ENCODE assay signal across 22 cellular contexts in genomic region chr21:40923914-40924313, GRCh38.
DNase-seq lines count a peak whose midpoint lies in the region; ATAC-seq, FAIRE-seq and TF ChIP-seq lines count a peak whose summit lies in the region.
"Had no signal": no experiment of that assay in that cellular context is flagged by ENCODE, and none has a peak within 500 bp of the region (broad histone marks: within the 10 kb centered on the region; RNA-seq: fewer than 3 reads in every experiment).

No MANE protein-coding gene starts in this region.

- peak overlapping the region; percentile 6; the same call in 1 of the 2 replicates for H2BK15ac ChIP-seq in H1 (ENCODE audit: low read length)

- H3K79me2 ChIP-seq in GM23338 (replicated peaks; ENCODE audit: insufficient read depth), result no peaks in the 10 kb centered on the region
- no peaks in the 10 kb centered on the region for H3K79me2 ChIP-seq in H1 (ENCODE audit: control insufficient read depth in 1 of 2, insufficient read depth in 2 of 2, low read length in 2 of 2)

- H3K4ac ChIP-seq in H1 (replicated peaks; ENCODE audit: insufficient read length, low read depth, low read length), result no peak overlapping the region

- H3K9me3 Mint-ChIP-seq in GM23338, result peaks cover 89% of the 10 kb centered on the region

- no peak overlapping the region for H3K27ac Mint-ChIP-seq in GM23338
- H3K27ac Mint-ChIP-seq: CD4-positive, CD25-positive, alpha-beta regulatory T cell; CD8-positive, alpha-beta memory T cell; HFFc6 had no signal

- H3K56ac ChIP-seq in H1 (replicated peaks; ENCODE audit: insufficient read length, low read depth, low read length), result no peak overlapping the region

- H3K14ac ChIP-seq in H1 (ENCODE audit: insufficient read length), result no peak overlapping the region

- H3K27me3 Mint-ChIP-seq in GM23338 (ENCODE audit: insufficient read depth, low read depth, poor library complexity), result peaks cover 1% of the 10 kb centered on the region
- H3K27me3 Mint-ChIP-seq: CD4-positive, CD25-positive, alpha-beta regulatory T cell; CD8-positive, alpha-beta memory T cell had no signal

- WGBS in H1 (ENCODE audit: extremely low coverage in 1 of 2, insufficient coverage in 1 of 2, insufficient read length in 1 of 2, insufficient replicate concordance in 2 of 2, low coverage in 1 of 2, low lambda C conversion rate in 2 of 2, missing lambda C conversion rate in 1 of 2), 2 experiments, result 85% methylated on average over 7 of the region's 7 CpGs; no CpG with 5 or more reads in 1 of the 2 experiments
- 66 to 74% methylated on average over 7 of the region's 7 CpGs for WGBS in body of pancreas, 2 donors

- H3K4me2 ChIP-seq in GM23338 (no peak overlapping the region), H1 (ENCODE audit: insufficient read depth in 1 of 2, low read depth in 2 of 2, low read length in 2 of 2) (no peak overlapping the region)

- TF ChIP-seq CTCF in GM23338 (conservative IDR thresholded peaks at IDR 0.05; ENCODE audit: low read depth in 2 of 2), result no peak
- no peak for TF ChIP-seq CTCF in RWPE2 (IDR thresholded peaks at IDR 0.05; ENCODE audit: poor library complexity, severe bottlenecking)
- TF ChIP-seq CTCF in H1 (IDR thresholded peaks at IDR 0.05; ENCODE audit: control extremely low read depth in 1 of 3, insufficient read depth in 1 of 3, low read depth in 1 of 3, low read length in 3 of 3), result no peak
- no peak for TF ChIP-seq CTCF in body of pancreas (IDR thresholded peaks at IDR 0.05)

- no peak for TF ChIP-seq EP300 in H1 (IDR thresholded peaks at IDR 0.05; ENCODE audit: borderline replicate concordance in 1 of 2, low read depth in 2 of 2, low read length in 2 of 2)

- no peak overlapping the region for H4K91ac ChIP-seq in H1 (replicated peaks; ENCODE audit: insufficient read length, low read length)

- H2AK5ac ChIP-seq in H1 (ENCODE audit: low read depth, low read length), result no peak overlapping the region

- intact Hi-C loops in body of pancreas (cut with DNase I), result no loop called here

- no peaks in the 10 kb centered on the region for H3K9me2 ChIP-seq in GM23338 (ENCODE audit: insufficient read depth)

- no peaks in the 10 kb centered on the region for H3K23me2 ChIP-seq in H1 (ENCODE audit: low read depth, low read length)

- H3K4me3 Mint-ChIP-seq in GM23338, result no peak overlapping the region
- H3K4me3 Mint-ChIP-seq: CD4-positive, CD25-positive, alpha-beta regulatory T cell; CD8-positive, alpha-beta memory T cell; HFFc6 had no signal

- ATAC-seq in GM23338, result 0 out of 3 replicates have a peak, but pooled peaks have one; percentile 27
- ATAC-seq in RWPE2 (ENCODE audit: low read depth), result no peak
- ATAC-seq in GM21447 (IDR thresholded peaks at IDR 0.05; ENCODE audit: unreplicated experiment), result no peak
- ATAC-seq in body of pancreas, result no peak
- ATAC-seq: HCT116 had no signal

- DNase-seq in GM23338 (ENCODE audit: low spot score), result no peak
- no peak for DNase-seq in RWPE2 (ENCODE audit: low spot score)
- DNase-seq in H1 (ENCODE audit: low read depth in 1 of 2, low spot score in 2 of 2), result no peak
- DNase-seq in retina, result peak; percentile 34
- no peak for DNase-seq in NOMO-1 (lab: John Stamatoyannopoulos, UW; ENCODE audit: unreplicated experiment in 2 of 2)
- no peak for DNase-seq in body of pancreas
- DNase-seq: ACHN; BE2C; C1 segment of cervical spinal cord; CD4-positive, CD25-positive, alpha-beta regulatory T cell; CD8-positive, alpha-beta memory T cell; COR-L47; DMS 273 treated with DMSO at 0.1 percent for 48 hours; DMS53; GF-D8; GM23248; H7; HFFc6 had no signal

- H3K27me3 ChIP-seq in GM23338 (ENCODE audit: insufficient read depth) (no peaks in the 10 kb centered on the region), RWPE2 (ENCODE audit: insufficient read depth, poor library complexity, severe bottlenecking) (no peaks in the 10 kb centered on the region), H1 (replicated peaks in 1 of 4; ENCODE audit: control insufficient read depth in 3 of 4, extremely low read depth in 1 of 4, insufficient read depth in 3 of 4, low read length in 3 of 4) (no peaks in the 10 kb centered on the region), body of pancreas (no peaks in the 10 kb centered on the region)
- H3K27me3 ChIP-seq: BE2C had no signal

- H3K36me3 Mint-ChIP-seq in GM23338 (ENCODE audit: low read depth), result peaks cover 17% of the 10 kb centered on the region
- H3K36me3 Mint-ChIP-seq: CD4-positive, CD25-positive, alpha-beta regulatory T cell; CD8-positive, alpha-beta memory T cell had no signal

- no peak overlapping the region for H3K27ac ChIP-seq in GM23338 (ENCODE audit: low read depth)
- H3K27ac ChIP-seq in RWPE2 (ENCODE audit: poor library complexity, severe bottlenecking), result peak overlapping the region; percentile 9
- no peak overlapping the region for H3K27ac ChIP-seq in H1 (ENCODE audit: low read depth, low read length)
- H3K27ac ChIP-seq in body of pancreas, result no peak overlapping the region
- H3K27ac ChIP-seq: GM23248, HL-60 had no signal

- H3F3A ChIP-seq in GM23338 (replicated peaks; ENCODE audit: low read depth), result no peaks in the 10 kb centered on the region

- H3K79me1 ChIP-seq in H1 (ENCODE audit: low read depth, low read length), result no peaks in the 10 kb centered on the region

- TF ChIP-seq POLR2A in H1 (IDR thresholded peaks at IDR 0.05; ENCODE audit: control extremely low read depth in 1 of 2, low read depth in 2 of 2, low read length in 2 of 2) (no peak), body of pancreas (IDR thresholded peaks at IDR 0.05) (no peak)

- no peak overlapping the region for H3K18ac ChIP-seq in H1 (ENCODE audit: extremely low read depth, low read length)

- peaks cover 2% of the 10 kb centered on the region for H3K9me3 ChIP-seq in RWPE2 (ENCODE audit: severe bottlenecking)
- peaks cover 3 to 10% of the 10 kb centered on the region in 2 experiments for H3K9me3 ChIP-seq in H1 (ENCODE audit: insufficient read depth in 2 of 2, low read depth in 1 of 2, low read length in 1 of 2)
- H3K9me3 ChIP-seq in body of pancreas, result no peaks in the 10 kb centered on the region
- H3K9me3 ChIP-seq: BE2C had no signal

- H3K36me3 ChIP-seq in GM23338 (ENCODE audit: insufficient read depth) (no peaks in the 10 kb centered on the region; the same call in none of the 2 replicates), RWPE2 (ENCODE audit: low read depth) (no peaks in the 10 kb centered on the region), H1 (ENCODE audit: control insufficient read depth in 2 of 4, insufficient read depth in 4 of 4, low read length in 3 of 4) (no peaks in the 10 kb centered on the region), body of pancreas (replicated peaks in 1 of 2; ENCODE audit: insufficient read depth in 1 of 2, low read depth in 2 of 2) (no peaks in the 10 kb centered on the region)
- H3K36me3 ChIP-seq: BE2C had no signal

- CTCF ChIA-PET in H1 (lab: Charles Lee; ENCODE audit: partially characterized antibody), result interaction anchor here (1.0 kb wide), 1 partner anchor 14 kb away, joined by 4 read pairs; no protein-coding TSS in a partner anchor

- H3K4me3 ChIP-seq in GM23338 (no peak overlapping the region), RWPE2 (ENCODE audit: severe bottlenecking) (no peak overlapping the region), H1 (ENCODE audit: extremely low read depth in 1 of 4, insufficient read depth in 2 of 4, low read depth in 3 of 4, low read length in 4 of 4) (no peak overlapping the region), body of pancreas (no peak overlapping the region)
- H3K4me3 ChIP-seq: GM23248 had no signal

- H2BK5ac ChIP-seq in H1 (ENCODE audit: low read depth, low read length), result no peak overlapping the region

- no peak for FAIRE-seq in H1 (lab: Jason Lieb, UNC)
- FAIRE-seq: A204.1 had no signal

- H3K9ac ChIP-seq in H1 (replicated peaks in 1 of 4; ENCODE audit: extremely low read depth in 1 of 4, low read depth in 3 of 4, low read length in 3 of 4), result no peak overlapping the region
- H3K9ac ChIP-seq: GM23248 had no signal

- TF ChIP-seq RAD21 in H1 (IDR thresholded peaks at IDR 0.05 in 1 of 2, conservative IDR thresholded peaks at IDR 0.05 in 1 of 2; ENCODE audit: low read depth in 2 of 2, low read length in 2 of 2), result no peak

- no peak overlapping the region for H2BK120ac ChIP-seq in H1 (replicated peaks; ENCODE audit: low read depth, low read length)

- no peak overlapping the region for H2BK20ac ChIP-seq in H1 (ENCODE audit: low read length)

- H4K20me1 ChIP-seq in GM23338 (replicated peaks; ENCODE audit: insufficient read depth), result no peaks in the 10 kb centered on the region
- H4K20me1 ChIP-seq in H1 (replicated peaks in 1 of 2; ENCODE audit: control insufficient read depth in 1 of 2, insufficient read depth in 2 of 2, low read length in 2 of 2), result no peaks in the 10 kb centered on the region

- H3K4me1 ChIP-seq in GM23338 (ENCODE audit: insufficient read depth) (no peaks in the 10 kb centered on the region), RWPE2 (ENCODE audit: insufficient read depth, poor library complexity, severe bottlenecking) (peaks cover 14% of the 10 kb centered on the region), H1 (replicated peaks in 1 of 4; ENCODE audit: control insufficient read depth in 3 of 4, insufficient read depth in 4 of 4, low read length in 3 of 4) (peaks cover 3 to 14% (median 9%) of the 10 kb centered on the region in 4 experiments; a peak in 6 of 7 replicates), body of pancreas (no peaks in the 10 kb centered on the region)
- H3K4me1 ChIP-seq: BE2C had no signal

- H2BK12ac ChIP-seq in H1 (ENCODE audit: low read depth, low read length), result no peak overlapping the region

- H3K23ac ChIP-seq in H1 (ENCODE audit: insufficient read length), result no peak overlapping the region

- H4K8ac ChIP-seq in H1 (ENCODE audit: extremely low read depth, insufficient read depth, low read length), result no peak overlapping the region

- peaks cover 17% of the 10 kb centered on the region; the same call in 2 of the 3 replicates for H3K4me1 Mint-ChIP-seq in GM23338
- H3K4me1 Mint-ChIP-seq: CD4-positive, CD25-positive, alpha-beta regulatory T cell; CD8-positive, alpha-beta memory T cell had no signal

- H2AFZ ChIP-seq in GM23338, result no peak overlapping the region
- H2AFZ ChIP-seq in H1 (ENCODE audit: low read length), result no peak overlapping the region
- H2AFZ ChIP-seq: GM23248 had no signal

- no peak overlapping the region for H4K5ac ChIP-seq in H1 (ENCODE audit: insufficient read length, low read depth, low read length)

- POLR2A ChIA-PET in H1 (lab: Charles Lee; ENCODE audit: partially characterized antibody), result no interaction called here

TF ChIP-seq in GM23338, 12 proteins besides CTCF, POLR2A, EP300 and RAD21 (continues in another document):
- no peak for TF ChIP-seq ZNF114 (CRISPR knock-in tag; IDR thresholded peaks at IDR 0.05)

TF ChIP-seq in H1, 55 proteins besides CTCF, POLR2A, EP300 and RAD21 (continues in another document):
- TF ChIP-seq TAF1 (IDR thresholded peaks at IDR 0.05; ENCODE audit: low read depth, low read length) (no peak), CEBPB (IDR thresholded peaks at IDR 0.05; ENCODE audit: low read depth, low read length) (no peak), JUND (IDR thresholded peaks at IDR 0.05; ENCODE audit: low read length) (no peak), SIX5 (IDR thresholded peaks at IDR 0.05; ENCODE audit: low read depth, low read length) (no peak), SUZ12 (IDR thresholded peaks at IDR 0.05; ENCODE audit: low read length) (no peak)
